ENCODE assay signal across 8 cellular contexts in genomic region chr15:31867536-31868442, GRCh38. TPM values are rescaled to one million over a fixed set of nuclear protein-coding genes. Genes with fewer than 3 reads are reported as not detected.
A peak's percentile ranks its signal among the peaks of the same experiment; 100 is the strongest.
DNase-seq lines count a peak whose midpoint lies in the region; ATAC-seq and TF ChIP-seq lines count a peak whose summit lies in the region.

No MANE protein-coding gene starts in this region.

- no peaks in the 10 kb centered on the region for H3K9me3 Mint-ChIP-seq in activated CD8-positive, alpha-beta T cell treated with anti-CD3 and anti-CD28 coated beads, Interleukin-2, amount 10 ng/mL, durations not matched to agents 7 days and 5 days (ENCODE audit: insufficient read depth)
- peaks cover 19% of the 10 kb centered on the region for H3K9me3 Mint-ChIP-seq in endodermal cell

- no peak for TF ChIP-seq EP300 in stomach (IDR thresholded peaks at IDR 0.05)

- no peak for TF ChIP-seq POLR2A in stomach (IDR thresholded peaks at IDR 0.05)

- H3K27me3 Mint-ChIP-seq in activated CD8-positive, alpha-beta T cell treated with anti-CD3 and anti-CD28 coated beads, Interleukin-2, amount 10 ng/mL, durations not matched to agents 7 days and 5 days (ENCODE audit: low read depth) = peaks cover 29% of the 10 kb centered on the region
- H3K27me3 Mint-ChIP-seq in endodermal cell (ENCODE audit: insufficient read depth) = peaks cover 19% of the 10 kb centered on the region

- CTCF ChIA-PET in activated CD8-positive, alpha-beta T cell treated with anti-CD3 and anti-CD28 coated beads, Interleukin-2, amount 10 ng/mL, durations not matched to agents 7 days and 5 days (lab: Charles Lee) = interaction anchor here (0.6 to 1.4 kb wide), 2 partner anchors 8 to 105 kb away, joined by 3 to 5 read pairs; no protein-coding TSS in a partner anchor

- no peaks in the 10 kb centered on the region for H3K36me3 Mint-ChIP-seq in activated CD8-positive, alpha-beta T cell treated with anti-CD3 and anti-CD28 coated beads, Interleukin-2, amount 10 ng/mL, durations not matched to agents 7 days and 5 days (ENCODE audit: low read depth)
- no peaks in the 10 kb centered on the region for H3K36me3 Mint-ChIP-seq in endodermal cell (ENCODE audit: low read depth)

- no peaks in the 10 kb centered on the region for H3K4me1 ChIP-seq in endodermal cell (ENCODE audit: control insufficient read depth, insufficient read depth, low read length)
- H3K4me1 ChIP-seq in stomach = peaks cover 6 to 14% (median 12%) of the 10 kb centered on the region in 4 donors

- WGBS in endodermal cell (ENCODE audit: insufficient coverage in 1 of 2, insufficient read length in 1 of 2), 2 experiments = 30 to 41% methylated on average over 16 to 24 of the region's 24 CpGs
- 30 to 32% (median 32%) methylated on average over 24 of the region's 24 CpGs for WGBS in stomach, 5 donors

- H3K4me1 Mint-ChIP-seq in activated CD8-positive, alpha-beta T cell treated with anti-CD3 and anti-CD28 coated beads, Interleukin-2, amount 10 ng/mL, durations not matched to agents 7 days and 5 days (ENCODE audit: low read depth) = peaks cover 9% of the 10 kb centered on the region
- H3K4me1 Mint-ChIP-seq in endodermal cell = peaks cover 6% of the 10 kb centered on the region

- intact Hi-C loops in stomach (cut with DNase I; ENCODE audit: low total_unique reads) = no loop called here

- ATAC-seq in activated CD8-positive, alpha-beta T cell treated with anti-CD3 and anti-CD28 coated beads, Interleukin-2, amount 10 ng/mL, durations not matched to agents 7 days and 5 days = peak; percentile 32
- ATAC-seq in HG02623 (IDR thresholded peaks at IDR 0.05; ENCODE audit: unreplicated experiment) = no peak

- no peak overlapping the region for H3K27ac Mint-ChIP-seq in activated CD8-positive, alpha-beta T cell treated with anti-CD3 and anti-CD28 coated beads, Interleukin-2, amount 10 ng/mL, durations not matched to agents 7 days and 5 days
- H3K27ac Mint-ChIP-seq in endodermal cell = no peak overlapping the region

- H3K4me3 ChIP-seq in endodermal cell (ENCODE audit: low read length) = no peak overlapping the region
- no peak overlapping the region for H3K4me3 ChIP-seq in stomach

- no peaks in the 10 kb centered on the region for H3K36me3 ChIP-seq in endodermal cell (ENCODE audit: control insufficient read depth, insufficient read depth, low read length)
- no peaks in the 10 kb centered on the region for H3K36me3 ChIP-seq in stomach

- POLR2A ChIA-PET in activated CD8-positive, alpha-beta T cell treated with anti-CD3 and anti-CD28 coated beads, Interleukin-2, amount 10 ng/mL, durations not matched to agents 7 days and 5 days (lab: Charles Lee) = no interaction called here

- H3K4me3 Mint-ChIP-seq in activated CD8-positive, alpha-beta T cell treated with anti-CD3 and anti-CD28 coated beads, Interleukin-2, amount 10 ng/mL, durations not matched to agents 7 days and 5 days = no peak overlapping the region
- no peak overlapping the region for H3K4me3 Mint-ChIP-seq in endodermal cell

- DNase-seq in Ammon's horn (ENCODE audit: low spot score) = peak; percentile 90
- peak; percentile 60 for DNase-seq in HCEC 1CT
- peak; percentile 63 for DNase-seq in NCI-H748 (lab: John Stamatoyannopoulos, UW; ENCODE audit: unreplicated experiment)
- peak; percentile 66 for DNase-seq in activated CD8-positive, alpha-beta T cell treated with anti-CD3 and anti-CD28 coated beads, Interleukin-2, amount 10 ng/mL, durations not matched to agents 7 days and 5 days
- peak; percentile 91 for DNase-seq in endodermal cell
- peak; percentile 9 for DNase-seq in myocyte (ENCODE audit: low read depth)
- peak; percentile 63 for DNase-seq in stomach

- H3K9ac ChIP-seq in endodermal cell (ENCODE audit: extremely low read depth, low read length, poor library complexity, severe bottlenecking) = no peak overlapping the region

- H3K27ac ChIP-seq in endodermal cell (ENCODE audit: low read depth, low read length) (no peak overlapping the region), stomach (no peak overlapping the region)

- TF ChIP-seq CTCF in endodermal cell (conservative IDR thresholded peaks at IDR 0.05) (peak; percentile 97), stomach (IDR thresholded peaks at IDR 0.05) (peak in 5 of 7 experiments; percentile 24 to 75 (median 56))

- H3K9me3 ChIP-seq in endodermal cell (ENCODE audit: control insufficient read depth, low read length) (peaks cover 18% of the 10 kb centered on the region), stomach (no peaks in the 10 kb centered on the region)

- peaks cover 17% of the 10 kb centered on the region for H3K27me3 ChIP-seq in endodermal cell (ENCODE audit: control insufficient read depth, insufficient read depth, low read length, poor library complexity, severe bottlenecking)
- H3K27me3 ChIP-seq in stomach = no peaks in the 10 kb centered on the region

RNA-seq across cellular contexts. Expression of gene OTUD7A, which starts 2.7 kb away (rescaled TPM):
- 1 to 10 TPM; 1.7 to 2.3 TPM for total RNA-seq in activated CD8-positive, alpha-beta T cell treated with anti-CD3 and anti-CD28 coated beads, Interleukin-2, amount 10 ng/mL, durations not matched to agents 7 days and 5 days
- total RNA-seq in endodermal cell (1 to 10 TPM; 2.6 to 3.1 TPM), myocyte (not detected in 2 replicates), stomach (1 to 10 TPM in 3 of 5 donors, under 1 TPM in 1, not detected in 1; under 0.01 to 8.1 (median 4.9) TPM)
- polyA plus RNA-seq in endodermal cell (2013, experiment 1 of 2) = 1.7 TPM
- polyA plus RNA-seq in endodermal cell (2013, experiment 2 of 2) = 1.8 TPM
- 0.25 TPM for polyA plus RNA-seq in myocyte (2012)
- under 1 TPM; 0.15 to 0.87 (median 0.40) TPM for polyA plus RNA-seq in stomach

Comparison
In these comparisons a context has a peak if more than half of its experiments do, and no peak if none do; other contexts are left out.
1. DNase-seq: peak in every context shown above with its lines; median percentile 91 in endodermal cell; 90 in Ammon's horn; 66 in activated CD8-positive, alpha-beta T cell treated with anti-CD3 and anti-CD28 coated beads, Interleukin-2, amount 10 ng/mL, durations not matched to agents 7 days and 5 days; 63 in NCI-H748; 63 in stomach; 60 in HCEC 1CT; 9 in myocyte.